In the genomic region with DNA sequence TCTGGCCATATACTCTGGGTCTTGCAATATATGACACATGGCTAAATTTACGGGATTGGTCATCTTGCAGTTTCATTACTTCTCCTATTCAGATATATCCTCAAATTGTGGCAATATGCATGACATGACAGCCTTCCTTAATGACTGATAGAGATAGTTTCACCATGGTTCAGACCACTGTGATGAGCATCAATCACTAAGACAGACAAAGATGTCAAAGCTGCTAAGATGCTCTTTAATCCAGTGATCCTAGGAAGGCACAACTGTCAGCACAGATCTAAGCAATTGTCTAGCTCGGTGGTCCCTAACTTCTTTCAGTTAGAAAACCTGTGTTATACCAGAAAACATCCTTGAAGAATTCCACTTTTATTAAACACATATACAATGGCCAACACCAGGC, we compare ENCODE assay signal across 24 cellular contexts.
DNase-seq lines count a peak whose midpoint lies in the region; ATAC-seq, FAIRE-seq and TF ChIP-seq lines count a peak whose summit lies in the region.
"Had no signal": no experiment of that assay in that cellular context is flagged by ENCODE, and none has a peak within 500 bp of the region (broad histone marks: within the 10 kb centered on the region; RNA-seq: fewer than 3 reads in every experiment).

No MANE protein-coding gene starts in this region.

- POLR2A ChIA-PET in GM12878 (lab: Charles Lee): no interaction called here

- no peak overlapping the region for H2AFZ ChIP-seq in GM12878 (ENCODE audit: control insufficient read depth, low read depth, low read length)
- H2AFZ ChIP-seq: GM23338 had no signal

- H3K9me3 ChIP-seq in GM12878 (replicated peaks; ENCODE audit: control insufficient read depth, insufficient read depth, low read length) (no peaks in the 10 kb centered on the region), heart left ventricle (no peaks in the 10 kb centered on the region)
- H3K9me3 ChIP-seq: A549; BE2C; BLaER1 treated with 17β-estradiol and CSF1 and Interleukin-3, amounts not matched to agents 10 nM and 100 nM; HAP-1 had no signal

- H3K27ac ChIP-seq in GM12878 (ENCODE audit: control insufficient read depth, insufficient read depth) (no peak overlapping the region), heart left ventricle (no peak overlapping the region)
- H3K27ac ChIP-seq: A549; BLaER1 treated with 17β-estradiol and CSF1 and Interleukin-3, amounts not matched to agents 10 nM and 100 nM had no signal

- DNase-seq in Calu3 (no peak), NCI-H82 (lab: John Stamatoyannopoulos, UW) (peak; percentile 69), GM12878 (ENCODE audit: low read depth, low spot score) (no peak), heart left ventricle (no peak), GF-D8 (lab: John Stamatoyannopoulos, UW) (no peak), progenitor cell of endocrine pancreas (ENCODE audit: low spot score, unreplicated experiment) (no peak)
- DNase-seq: 8988T; ACHN; AML-193; BE2C; CD4-positive, alpha-beta T cell; CD8-positive, alpha-beta memory T cell; DMS153; DND-41; HFFc6 had no signal

- H3K36me3 ChIP-seq in GM12878 (ENCODE audit: control insufficient read depth in 2 of 2, insufficient read depth in 2 of 2, low read length in 1 of 2): no peaks in the 10 kb centered on the region
- no peaks in the 10 kb centered on the region for H3K36me3 ChIP-seq in heart left ventricle
- H3K36me3 ChIP-seq: BE2C; BLaER1 treated with 17β-estradiol and CSF1 and Interleukin-3, amounts not matched to agents 10 nM and 100 nM; HAP-1 had no signal

- peaks cover 37% of the 10 kb centered on the region for H3K4me1 Mint-ChIP-seq in Calu3 (ENCODE audit: low read depth, unreplicated experiment)
- H3K4me1 Mint-ChIP-seq in progenitor cell of endocrine pancreas (ENCODE audit: low read depth): peaks cover 10% of the 10 kb centered on the region
- H3K4me1 Mint-ChIP-seq: CD14-positive monocyte; CD8-positive, alpha-beta memory T cell had no signal

- H4K20me1 ChIP-seq in GM12878 (ENCODE audit: control insufficient read depth, insufficient read depth): no peaks in the 10 kb centered on the region
- H4K20me1 ChIP-seq: BLaER1 treated with 17β-estradiol and CSF1 and Interleukin-3, amounts not matched to agents 10 nM and 100 nM had no signal

- WGBS in GM12878 (ENCODE audit: insufficient coverage, insufficient replicate concordance, low lambda C conversion rate, missing lambda C conversion rate): 0% methylated on average over 2 of the region's 2 CpGs
- WGBS in heart left ventricle, 4 donors: 84 to 97% (median 94%) methylated on average over 2 of the region's 2 CpGs

- no peak overlapping the region for H3K9ac ChIP-seq in GM12878 (ENCODE audit: control insufficient read depth, insufficient read depth, low read length)
- H3K9ac ChIP-seq: BLaER1 treated with 17β-estradiol and CSF1 and Interleukin-3, amounts not matched to agents 10 nM and 100 nM had no signal

- SMC1A ChIA-PET in GM12878 (lab: Charles Lee; ENCODE audit: uncharacterized antibody, unreplicated experiment): interaction anchor here (1.0 to 1.1 kb wide), 2 partner anchors 30 to 31 kb away, joined by 3 to 4 read pairs; no protein-coding TSS in a partner anchor

- H3K4me3 Mint-ChIP-seq in Calu3 (ENCODE audit: low read depth, unreplicated experiment) (no peak overlapping the region), progenitor cell of endocrine pancreas (ENCODE audit: low read depth) (no peak overlapping the region)
- H3K4me3 Mint-ChIP-seq: CD14-positive monocyte; CD4-positive, alpha-beta T cell; CD8-positive, alpha-beta memory T cell; GM23338; HFFc6 had no signal

- TF ChIP-seq POLR2A in GM12878 (IDR thresholded peaks at IDR 0.05; ENCODE audit: low read depth, low read length) (no peak), heart left ventricle (IDR thresholded peaks at IDR 0.05) (no peak)

- H3K79me2 ChIP-seq in GM12878 (ENCODE audit: control insufficient read depth, insufficient read depth, low read length): no peaks in the 10 kb centered on the region

- TF ChIP-seq EP300 in GM12878 (IDR thresholded peaks at IDR 0.05; ENCODE audit: borderline replicate concordance in 1 of 2, control insufficient read depth in 1 of 2, low read depth in 2 of 2, low read length in 2 of 2): no peak

- H3K36me3 Mint-ChIP-seq in Calu3 (ENCODE audit: insufficient read depth, unreplicated experiment) (peaks cover 8% of the 10 kb centered on the region), progenitor cell of endocrine pancreas (ENCODE audit: insufficient read depth) (no peaks in the 10 kb centered on the region)
- H3K36me3 Mint-ChIP-seq: CD14-positive monocyte; CD8-positive, alpha-beta memory T cell had no signal

- H3K4me1 ChIP-seq in GM12878 (ENCODE audit: control insufficient read depth, insufficient read depth, low read length): no peaks in the 10 kb centered on the region
- H3K4me1 ChIP-seq in heart left ventricle: peaks cover 0 to 6% (median 0%) of the 10 kb centered on the region in 12 donors
- H3K4me1 ChIP-seq: BE2C; BLaER1 treated with 17β-estradiol and CSF1 and Interleukin-3, amounts not matched to agents 10 nM and 100 nM had no signal

- no peaks in the 10 kb centered on the region for H3K9me3 Mint-ChIP-seq in Calu3 (ENCODE audit: low read depth, unreplicated experiment)
- H3K9me3 Mint-ChIP-seq in progenitor cell of endocrine pancreas (ENCODE audit: low read depth): peaks cover 5% of the 10 kb centered on the region
- H3K9me3 Mint-ChIP-seq: CD4-positive, alpha-beta T cell; GM23338; HFFc6 had no signal

- H3K27me3 ChIP-seq in GM12878 (replicated peaks in 1 of 2; ENCODE audit: control insufficient read depth in 2 of 2, insufficient read depth in 2 of 2, low read length in 1 of 2): no peaks in the 10 kb centered on the region
- H3K27me3 ChIP-seq in heart left ventricle: no peaks in the 10 kb centered on the region
- H3K27me3 ChIP-seq: BE2C; BLaER1 treated with 17β-estradiol and CSF1 and Interleukin-3, amounts not matched to agents 10 nM and 100 nM had no signal

- no peak for TF ChIP-seq CTCF in Calu3 (IDR thresholded peaks at IDR 0.05; ENCODE audit: unreplicated experiment)
- TF ChIP-seq CTCF in GM12878 (IDR thresholded peaks at IDR 0.05 in 2 of 3, conservative IDR thresholded peaks at IDR 0.05 in 1 of 3; ENCODE audit: control insufficient read depth in 2 of 3, extremely low read depth in 1 of 3, insufficient read depth in 1 of 3, low read depth in 3 of 3, low read length in 3 of 3): no peak
- TF ChIP-seq CTCF in heart left ventricle (IDR thresholded peaks at IDR 0.05): no peak
- no peak for TF ChIP-seq CTCF in progenitor cell of endocrine pancreas (IDR thresholded peaks at IDR 0.05; ENCODE audit: unreplicated experiment)

- FAIRE-seq in GM12878 (lab: Jason Lieb, UNC): no peak
- FAIRE-seq: A549, G401.6, GM12891, GM18507, H54 had no signal

- no peak overlapping the region for H3K4me2 ChIP-seq in GM12878 (ENCODE audit: control insufficient read depth, insufficient read depth)
- H3K4me2 ChIP-seq: A549; BLaER1 treated with 17β-estradiol and CSF1 and Interleukin-3, amounts not matched to agents 10 nM and 100 nM; GM23338 had no signal

- in situ Hi-C loops in GM12878 (cut with MboI): no loop called here

- no peak for TF ChIP-seq RAD21 in GM12878 (IDR thresholded peaks at IDR 0.05; ENCODE audit: insufficient read depth, low read depth, low read length)

- intact Hi-C loops in Calu3 (cut with micrococcal nuclease; ENCODE audit: unreplicated experiment) (loop anchor here (2.0 kb wide), 1 partner anchor 49 kb away; no protein-coding TSS in a partner anchor), GM12878 (cut with micrococcal nuclease; ENCODE audit: unreplicated experiment) (no loop called here), heart left ventricle (cut with DNase I) (loop anchor here in 1 of 10 donors (10.0 kb wide), 1 partner anchor 175 kb away; no protein-coding TSS in a partner anchor)

- RAD21 ChIA-PET in GM12878 (lab: Charles Lee; ENCODE audit: unreplicated experiment): no interaction called here

- H3K27ac Mint-ChIP-seq in Calu3 (ENCODE audit: unreplicated experiment): peak overlapping the region; percentile 33
- H3K27ac Mint-ChIP-seq in progenitor cell of endocrine pancreas: no peak overlapping the region
- H3K27ac Mint-ChIP-seq: CD14-positive monocyte; CD4-positive, alpha-beta T cell; CD8-positive, alpha-beta memory T cell; GM23338; HFFc6 had no signal

- H3K27me3 Mint-ChIP-seq in Calu3 (ENCODE audit: unreplicated experiment): no peaks in the 10 kb centered on the region
- H3K27me3 Mint-ChIP-seq in progenitor cell of endocrine pancreas: no peaks in the 10 kb centered on the region
- H3K27me3 Mint-ChIP-seq: CD4-positive, alpha-beta T cell; CD8-positive, alpha-beta memory T cell had no signal

- CTCF ChIA-PET in Calu3 (lab: Charles Lee) (interaction anchor here (0.6 kb wide), 1 partner anchor 295 kb away, joined by 3 read pairs; no protein-coding TSS in a partner anchor), GM12878 (lab: Yijun Ruan, JAX) (interaction anchor here (1.0 kb wide), 1 partner anchor 31 kb away, joined by 3 read pairs; no protein-coding TSS in a partner anchor)

- ATAC-seq in GM12878 (peak; percentile 33), heart left ventricle (no peak)
- ATAC-seq: A549, GM23338 had no signal

- no peak overlapping the region for H3K4me3 ChIP-seq in GM12878
- no peak overlapping the region for H3K4me3 ChIP-seq in heart left ventricle
- H3K4me3 ChIP-seq: A549; BLaER1 treated with 17β-estradiol and CSF1 and Interleukin-3, amounts not matched to agents 10 nM and 100 nM; GM23338; HAP-1 had no signal

- BruUV-seq in Calu3 (replicated peaks; lab: Mats Ljungman, UMichigan) (no TSS peak), GM12878 (replicated peaks; lab: Mats Ljungman, UMichigan) (no TSS peak)

TF ChIP-seq in GM12878, 131 proteins besides CTCF, POLR2A, EP300 and RAD21 (continues in another document):
- TF ChIP-seq, protein P1, sequence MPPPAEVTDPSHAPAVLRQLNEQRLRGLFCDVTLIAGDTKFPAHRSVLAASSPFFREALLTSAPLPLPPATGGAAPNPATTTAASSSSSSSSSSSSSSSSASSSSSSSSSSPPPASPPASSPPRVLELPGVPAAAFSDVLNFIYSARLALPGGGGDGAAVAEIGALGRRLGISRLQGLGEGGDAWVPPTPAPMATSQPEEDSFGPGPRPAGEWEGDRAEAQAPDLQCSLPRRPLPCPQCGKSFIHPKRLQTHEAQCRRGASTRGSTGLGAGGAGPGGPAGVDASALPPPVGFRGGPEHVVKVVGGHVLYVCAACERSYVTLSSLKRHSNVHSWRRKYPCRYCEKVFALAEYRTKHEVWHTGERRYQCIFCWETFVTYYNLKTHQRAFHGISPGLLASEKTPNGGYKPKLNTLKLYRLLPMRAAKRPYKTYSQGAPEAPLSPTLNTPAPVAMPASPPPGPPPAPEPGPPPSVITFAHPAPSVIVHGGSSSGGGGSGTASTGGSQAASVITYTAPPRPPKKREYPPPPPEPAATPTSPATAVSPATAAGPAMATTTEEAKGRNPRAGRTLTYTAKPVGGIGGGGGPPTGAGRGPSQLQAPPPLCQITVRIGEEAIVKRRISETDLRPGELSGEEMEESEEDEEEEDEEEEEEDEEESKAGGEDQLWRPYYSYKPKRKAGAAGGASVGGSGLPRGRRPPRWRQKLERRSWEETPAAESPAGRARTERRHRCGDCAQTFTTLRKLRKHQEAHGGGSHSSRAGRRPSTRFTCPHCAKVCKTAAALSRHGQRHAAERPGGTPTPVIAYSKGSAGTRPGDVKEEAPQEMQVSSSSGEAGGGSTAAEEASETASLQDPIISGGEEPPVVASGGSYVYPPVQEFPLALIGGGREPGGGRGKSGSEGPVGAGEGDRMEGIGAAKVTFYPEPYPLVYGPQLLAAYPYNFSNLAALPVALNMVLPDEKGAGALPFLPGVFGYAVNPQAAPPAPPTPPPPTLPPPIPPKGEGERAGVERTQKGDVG (CRISPR knock-in tag; IDR thresholded peaks at IDR 0.05): no peak
